In the genomic region with DNA sequence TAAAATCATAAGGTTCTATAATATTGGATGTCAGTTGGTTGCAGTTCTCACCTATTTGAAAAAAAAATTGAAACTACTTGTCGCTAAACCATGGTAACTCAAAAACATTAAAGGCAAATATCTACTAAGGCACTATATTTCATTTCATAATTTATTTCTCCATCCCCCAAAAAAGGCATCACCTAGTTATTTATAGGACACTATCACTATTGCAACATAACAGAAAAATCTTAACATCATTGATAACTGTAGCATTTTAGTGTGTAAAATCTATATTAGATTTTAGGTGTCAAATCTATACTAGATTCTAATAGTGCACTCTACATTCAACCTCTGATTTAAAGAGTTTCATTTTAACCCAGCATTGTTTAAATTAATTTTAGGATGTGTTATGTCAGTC, we compare ENCODE assay signal across 12 cellular contexts. TPM values are rescaled to one million over a fixed set of nuclear protein-coding genes. Genes with fewer than 3 reads are reported as not detected.
A peak's percentile ranks its signal among the peaks of the same experiment; 100 is the strongest.
DNase-seq lines count a peak whose midpoint lies in the region; ATAC-seq and TF ChIP-seq lines count a peak whose summit lies in the region.
"Had no signal": no experiment of that assay in that cellular context is flagged by ENCODE, and none has a peak within 500 bp of the region (broad histone marks: within the 10 kb centered on the region; RNA-seq: fewer than 3 reads in every experiment).

No MANE protein-coding gene starts in this region.

- H3K9me2 ChIP-seq in Loucy (replicated peaks; ENCODE audit: low read depth, low read length) (no peaks in the 10 kb centered on the region), neural cell (ENCODE audit: insufficient read depth, low read length) (no peaks in the 10 kb centered on the region)

- H3K27me3 ChIP-seq in GM06990 (replicated peaks; ENCODE audit: control insufficient read depth, insufficient read depth, low read length) (no peaks in the 10 kb centered on the region), Loucy (ENCODE audit: insufficient read depth, low read length, poor library complexity, severe bottlenecking) (no peaks in the 10 kb centered on the region), brain microvascular endothelial cell (replicated peaks) (no peaks in the 10 kb centered on the region), neural cell (ENCODE audit: insufficient read depth, low read depth, low read length) (no peaks in the 10 kb centered on the region), uterus (no peaks in the 10 kb centered on the region)

- H3K4me1 ChIP-seq in Loucy (ENCODE audit: insufficient read depth, low read length, poor library complexity, severe bottlenecking) (peaks cover 26% of the 10 kb centered on the region), uterus (peaks cover 0 to 5% of the 10 kb centered on the region in 2 donors)

- H3K9me3 ChIP-seq in Loucy (ENCODE audit: insufficient read depth, low read depth, low read length): no peaks in the 10 kb centered on the region
- no peaks in the 10 kb centered on the region for H3K9me3 ChIP-seq in neural cell (ENCODE audit: low read length)
- no peaks in the 10 kb centered on the region for H3K9me3 ChIP-seq in uterus

- H4K20me1 ChIP-seq in Loucy (ENCODE audit: insufficient read depth, low read length, poor library complexity, severe bottlenecking) (peaks cover 22% of the 10 kb centered on the region), neural cell (ENCODE audit: insufficient read depth) (no peaks in the 10 kb centered on the region)

- H3K27ac ChIP-seq in brain microvascular endothelial cell (no peak overlapping the region), neural cell (ENCODE audit: low read length) (no peak overlapping the region), uterus (no peak overlapping the region)

- peaks cover 8 to 13% of the 10 kb centered on the region in 2 donors for H3K4me1 Mint-ChIP-seq in effector memory CD8-positive, alpha-beta T cell (ENCODE audit: low read depth in 2 of 2)

- H3K4me2 ChIP-seq in Loucy (ENCODE audit: low read depth, low read length, poor library complexity, severe bottlenecking): peak overlapping the region; percentile 93
- peak overlapping the region; percentile 45 for H3K4me2 ChIP-seq in neural cell (ENCODE audit: low read length)

- H3K4me3 Mint-ChIP-seq in effector memory CD8-positive, alpha-beta T cell: no peak overlapping the region

- H3F3A ChIP-seq in Loucy (ENCODE audit: low read depth) (no peaks in the 10 kb centered on the region), neural cell (ENCODE audit: insufficient read depth, low read length, poor library complexity, severe bottlenecking) (no peaks in the 10 kb centered on the region)

- peaks cover 3% of the 10 kb centered on the region for H3K36me3 Mint-ChIP-seq in effector memory CD8-positive, alpha-beta T cell (ENCODE audit: insufficient read depth)

- H3K27ac Mint-ChIP-seq in effector memory CD8-positive, alpha-beta T cell: no peak overlapping the region

- H3K79me2 ChIP-seq in Loucy (ENCODE audit: insufficient read depth, low read length) (peaks cover 44% of the 10 kb centered on the region), neural cell (replicated peaks; ENCODE audit: insufficient read depth, low read length) (peaks cover 27% of the 10 kb centered on the region)

- no peak for TF ChIP-seq POLR2A in uterus (IDR thresholded peaks at IDR 0.05)

- TF ChIP-seq EP300 in neural cell (conservative IDR thresholded peaks at IDR 0.05; ENCODE audit: poor library complexity, severe bottlenecking): no peak

- H3K4me3 ChIP-seq in GM06990 (replicated peaks; ENCODE audit: low read depth, low read length) (peak overlapping the region; percentile 89), Loucy (ENCODE audit: low read length, poor library complexity, severe bottlenecking) (peak overlapping the region; percentile 94), brain microvascular endothelial cell (ENCODE audit: low read depth, low read length) (peak overlapping the region; percentile 85), neural cell (ENCODE audit: low read length) (peak overlapping the region; percentile 82), uterus (no peak overlapping the region)

- no peaks in the 10 kb centered on the region for H3K27me3 Mint-ChIP-seq in effector memory CD8-positive, alpha-beta T cell

- no peak for TF ChIP-seq CTCF in GM06990 (IDR thresholded peaks at IDR 0.05; ENCODE audit: insufficient read depth, low read length, poor library complexity, severe bottlenecking)
- no peak for TF ChIP-seq CTCF in Loucy (conservative IDR thresholded peaks at IDR 0.05; ENCODE audit: low read length)
- TF ChIP-seq CTCF in brain microvascular endothelial cell (IDR thresholded peaks at IDR 0.05; ENCODE audit: low read depth, low read length, missing control alignments): no peak
- TF ChIP-seq CTCF in neural cell (IDR thresholded peaks at IDR 0.05; ENCODE audit: poor library complexity, severe bottlenecking): no peak
- no peak for TF ChIP-seq CTCF in uterus (IDR thresholded peaks at IDR 0.05)

- in situ Hi-C loops in brain microvascular endothelial cell (cut with HindIII; ENCODE audit: low pct_ligation_motif_present, low sequenced_read_pairs): no loop called here

- intact Hi-C loops in uterus (cut with DNase I; ENCODE audit: low total_unique reads): no loop called here

- DNase-seq in GM06990 (ENCODE audit: extremely low read depth, insufficient read length): no peak
- no peak for DNase-seq in brain microvascular endothelial cell
- no peak for DNase-seq in SHP77 (lab: John Stamatoyannopoulos, UW)
- DNase-seq in effector memory CD8-positive, alpha-beta T cell: no peak
- DNase-seq in activated effector memory CD4-positive, alpha-beta T cell treated with anti-CD3 and anti-CD28 coated beads, Interleukin-2, amount 50 U/mL, for 16 hours: no peak
- DNase-seq in uterus: no peak
- DNase-seq: activated CD4-positive, alpha-beta T cell treated with anti-CD3 and anti-CD28 coated beads for 48 hours; central memory CD4-positive, alpha-beta T cell; KBM-7; posterior cingulate gyrus had no signal

- H3K9me3 Mint-ChIP-seq in effector memory CD8-positive, alpha-beta T cell: no peaks in the 10 kb centered on the region

- ATAC-seq in effector memory CD8-positive, alpha-beta T cell (replicated peaks): no peak

- no peak for TF ChIP-seq RAD21 in neural cell (conservative IDR thresholded peaks at IDR 0.05)

- H3K9ac ChIP-seq in Loucy (ENCODE audit: low read depth, low read length, poor library complexity, severe bottlenecking) (peak overlapping the region; percentile 86), neural cell (ENCODE audit: low read length) (no peak overlapping the region)

- H3K36me3 ChIP-seq in GM06990 (ENCODE audit: control insufficient read depth, insufficient read depth, low read length): no peaks in the 10 kb centered on the region
- H3K36me3 ChIP-seq in Loucy (ENCODE audit: insufficient read depth, low read length): no peaks in the 10 kb centered on the region
- H3K36me3 ChIP-seq in brain microvascular endothelial cell (replicated peaks): peaks cover 6% of the 10 kb centered on the region
- H3K36me3 ChIP-seq in neural cell (ENCODE audit: insufficient read depth, low read length): no peaks in the 10 kb centered on the region
- no peaks in the 10 kb centered on the region for H3K36me3 ChIP-seq in uterus

- H2AFZ ChIP-seq in Loucy (ENCODE audit: low read length) (no peak overlapping the region), neural cell (ENCODE audit: low read depth, low read length) (no peak overlapping the region)

TF ChIP-seq in neural cell, 6 proteins besides CTCF, POLR2A, EP300 and RAD21:
- TF ChIP-seq MXI1 (conservative IDR thresholded peaks at IDR 0.05; ENCODE audit: poor library complexity, severe bottlenecking) (no peak), SMC3 (conservative IDR thresholded peaks at IDR 0.05; ENCODE audit: poor library complexity) (no peak), EZH2 (IDR thresholded peaks at IDR 0.05; ENCODE audit: borderline replicate concordance, insufficient read depth, low read length, poor library complexity, severe bottlenecking) (no peak), POLR2AphosphoS5 (IDR thresholded peaks at IDR 0.05) (no peak), TAF1 (IDR thresholded peaks at IDR 0.05; ENCODE audit: low read depth) (no peak)
- TF ChIP-seq, protein P1, sequence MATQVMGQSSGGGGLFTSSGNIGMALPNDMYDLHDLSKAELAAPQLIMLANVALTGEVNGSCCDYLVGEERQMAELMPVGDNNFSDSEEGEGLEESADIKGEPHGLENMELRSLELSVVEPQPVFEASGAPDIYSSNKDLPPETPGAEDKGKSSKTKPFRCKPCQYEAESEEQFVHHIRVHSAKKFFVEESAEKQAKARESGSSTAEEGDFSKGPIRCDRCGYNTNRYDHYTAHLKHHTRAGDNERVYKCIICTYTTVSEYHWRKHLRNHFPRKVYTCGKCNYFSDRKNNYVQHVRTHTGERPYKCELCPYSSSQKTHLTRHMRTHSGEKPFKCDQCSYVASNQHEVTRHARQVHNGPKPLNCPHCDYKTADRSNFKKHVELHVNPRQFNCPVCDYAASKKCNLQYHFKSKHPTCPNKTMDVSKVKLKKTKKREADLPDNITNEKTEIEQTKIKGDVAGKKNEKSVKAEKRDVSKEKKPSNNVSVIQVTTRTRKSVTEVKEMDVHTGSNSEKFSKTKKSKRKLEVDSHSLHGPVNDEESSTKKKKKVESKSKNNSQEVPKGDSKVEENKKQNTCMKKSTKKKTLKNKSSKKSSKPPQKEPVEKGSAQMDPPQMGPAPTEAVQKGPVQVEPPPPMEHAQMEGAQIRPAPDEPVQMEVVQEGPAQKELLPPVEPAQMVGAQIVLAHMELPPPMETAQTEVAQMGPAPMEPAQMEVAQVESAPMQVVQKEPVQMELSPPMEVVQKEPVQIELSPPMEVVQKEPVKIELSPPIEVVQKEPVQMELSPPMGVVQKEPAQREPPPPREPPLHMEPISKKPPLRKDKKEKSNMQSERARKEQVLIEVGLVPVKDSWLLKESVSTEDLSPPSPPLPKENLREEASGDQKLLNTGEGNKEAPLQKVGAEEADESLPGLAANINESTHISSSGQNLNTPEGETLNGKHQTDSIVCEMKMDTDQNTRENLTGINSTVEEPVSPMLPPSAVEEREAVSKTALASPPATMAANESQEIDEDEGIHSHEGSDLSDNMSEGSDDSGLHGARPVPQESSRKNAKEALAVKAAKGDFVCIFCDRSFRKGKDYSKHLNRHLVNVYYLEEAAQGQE (IDR thresholded peaks at IDR 0.05; ENCODE audit: borderline replicate concordance): no peak

RNA-seq across cellular contexts. Expression of gene SPTSSA, which starts 1.7 kb away (rescaled TPM):
- 16.0 and 20.4 TPM in 2 replicates for polyA plus RNA-seq in neural cell
- polyA minus RNA-seq in neural cell: 8.3 and 10.7 TPM in 2 replicates
- total RNA-seq in uterus: 10 to 100 TPM in 3 of 4 donors, 1 to 10 TPM in 1; 6.9 to 34.1 (median 28.4) TPM

Comparison
In these comparisons a context has a peak if more than half of its experiments do, and no peak if none do; other contexts are left out.
1. H3K4me3 ChIP-seq: peak in GM06990 (single experiment), Loucy (single experiment), brain microvascular endothelial cell (single experiment) and neural cell (single experiment); none in uterus (0 of 2).